Comparison of ENCODE assay signal across 1 cellular context in genomic region chr4:143355540-143356217, GRCh38.
TF ChIP-seq lines count a peak whose summit lies in the region.

No MANE protein-coding gene starts in this region.

TF ChIP-seq in GM23338, 12 proteins besides CTCF, POLR2A, EP300 and RAD21 (continued from another document):
- TF ChIP-seq ZNF462 (CRISPR knock-in tag; IDR thresholded peaks at IDR 0.05) (no peak), CREB1 (CRISPR knock-in tag; IDR thresholded peaks at IDR 0.05; ENCODE audit: low read depth) (no peak), ZNF331 (CRISPR knock-in tag; IDR thresholded peaks at IDR 0.05; ENCODE audit: low read depth) (no peak), ZNF114 (CRISPR knock-in tag; IDR thresholded peaks at IDR 0.05) (no peak)
TF ChIP-seq in GM23338: peak in this region for 0.
